Comparison of ENCODE assay signal across 11 cellular contexts in the genomic region with DNA sequence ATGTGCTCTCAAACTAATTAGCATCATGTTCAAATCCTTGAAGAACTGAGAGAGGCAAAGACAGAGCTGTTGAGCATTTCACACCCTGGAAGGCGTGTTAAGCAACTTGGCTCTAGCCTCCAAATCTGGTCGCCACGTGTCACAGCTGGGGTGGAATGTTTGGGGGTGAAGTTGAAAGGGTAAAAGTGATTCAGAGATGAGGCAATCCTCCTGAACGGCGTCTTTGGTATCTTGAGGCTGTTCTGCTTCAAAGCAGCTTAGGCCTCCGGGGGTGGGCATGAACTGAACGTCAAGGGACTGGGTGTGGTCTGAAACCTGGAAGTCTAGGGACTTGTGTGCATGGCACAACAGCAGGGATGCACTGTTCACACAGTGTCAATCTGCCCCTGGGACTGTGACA.
DNase-seq lines count a peak whose midpoint lies in the region; ATAC-seq and TF ChIP-seq lines count a peak whose summit lies in the region.
"Had no signal": no experiment of that assay in that cellular context is flagged by ENCODE, and none has a peak within 500 bp of the region (broad histone marks: within the 10 kb centered on the region; RNA-seq: fewer than 3 reads in every experiment).

No MANE protein-coding gene starts in this region.

- H3K27me3 ChIP-seq in adipocyte (replicated peaks; ENCODE audit: control insufficient read depth, insufficient read depth, low read length) (no peaks in the 10 kb centered on the region), right atrium auricular region (no peaks in the 10 kb centered on the region), suprapubic skin (no peaks in the 10 kb centered on the region)
- H3K27me3 ChIP-seq: adrenal gland, left lung had no signal

- H3K4me1 ChIP-seq in adipocyte (ENCODE audit: control insufficient read depth, insufficient read depth, low read length) (peaks cover 100% of the 10 kb centered on the region), right atrium auricular region (peaks cover 0 to 83% of the 10 kb centered on the region in 2 donors), suprapubic skin (peaks cover 64% of the 10 kb centered on the region)

- H3K9ac ChIP-seq in adipocyte (ENCODE audit: low read length), result peak overlapping the region; percentile 81

- no peak for ATAC-seq in GM19328 (IDR thresholded peaks at IDR 0.05; ENCODE audit: unreplicated experiment)
- ATAC-seq: left lung had no signal

- peaks cover 59% of the 10 kb centered on the region for H3K36me3 ChIP-seq in adipocyte (ENCODE audit: control insufficient read depth, insufficient read depth, low read length, severe bottlenecking)
- peaks cover 26% of the 10 kb centered on the region for H3K36me3 ChIP-seq in right atrium auricular region
- peaks cover 8% of the 10 kb centered on the region for H3K36me3 ChIP-seq in suprapubic skin

- H3K4me3 ChIP-seq in adipocyte (ENCODE audit: low read length), result peak overlapping the region; percentile 13
- no peak overlapping the region for H3K4me3 ChIP-seq in right atrium auricular region
- H3K4me3 ChIP-seq in suprapubic skin, result no peak overlapping the region
- H3K4me3 ChIP-seq: adrenal gland, left lung had no signal

- 27% methylated on average over 7 of the region's 7 CpGs for WGBS in suprapubic skin

- DNase-seq in HS-27A (ENCODE audit: low read depth) (peak; percentile 83), adipocyte (ENCODE audit: low read depth) (peak; percentile 85), right atrium auricular region (ENCODE audit: low spot score) (peak; percentile 87), suprapubic skin (ENCODE audit: low spot score in 2 of 2) (peak; percentile 86 to 87), GOT3 (lab: John Stamatoyannopoulos, UW) (no peak), UCSD-AML1 (lab: John Stamatoyannopoulos, UW; ENCODE audit: unreplicated experiment) (no peak)
- DNase-seq: left lung, NCI-H1694, T1000 had no signal

- H3K27ac ChIP-seq in right atrium auricular region, result peak overlapping the region; percentile 76 to 84
- peak overlapping the region; percentile 83 for H3K27ac ChIP-seq in suprapubic skin

- H3K9me3 ChIP-seq in adipocyte (ENCODE audit: control insufficient read depth, low read length) (no peaks in the 10 kb centered on the region), right atrium auricular region (no peaks in the 10 kb centered on the region), suprapubic skin (no peaks in the 10 kb centered on the region)
- H3K9me3 ChIP-seq: adrenal gland, left lung had no signal

- TF ChIP-seq EP300 in suprapubic skin (IDR thresholded peaks at IDR 0.05), result no peak

- TF ChIP-seq CTCF in right atrium auricular region (IDR thresholded peaks at IDR 0.05), result no peak
- no peak for TF ChIP-seq CTCF in suprapubic skin (IDR thresholded peaks at IDR 0.05)

- TF ChIP-seq POLR2A in suprapubic skin (IDR thresholded peaks at IDR 0.05), result no peak

Comparison
In these comparisons a context has a peak if more than half of its experiments do, and no peak if none do; other contexts are left out.
1. DNase-seq: peak in HS-27A (single experiment), adipocyte (single experiment), right atrium auricular region (single experiment) and suprapubic skin (2 of 2); none in GOT3 (single experiment) and UCSD-AML1 (single experiment).